Comparison of ENCODE assay signal across 8 cellular contexts in the genomic region with DNA sequence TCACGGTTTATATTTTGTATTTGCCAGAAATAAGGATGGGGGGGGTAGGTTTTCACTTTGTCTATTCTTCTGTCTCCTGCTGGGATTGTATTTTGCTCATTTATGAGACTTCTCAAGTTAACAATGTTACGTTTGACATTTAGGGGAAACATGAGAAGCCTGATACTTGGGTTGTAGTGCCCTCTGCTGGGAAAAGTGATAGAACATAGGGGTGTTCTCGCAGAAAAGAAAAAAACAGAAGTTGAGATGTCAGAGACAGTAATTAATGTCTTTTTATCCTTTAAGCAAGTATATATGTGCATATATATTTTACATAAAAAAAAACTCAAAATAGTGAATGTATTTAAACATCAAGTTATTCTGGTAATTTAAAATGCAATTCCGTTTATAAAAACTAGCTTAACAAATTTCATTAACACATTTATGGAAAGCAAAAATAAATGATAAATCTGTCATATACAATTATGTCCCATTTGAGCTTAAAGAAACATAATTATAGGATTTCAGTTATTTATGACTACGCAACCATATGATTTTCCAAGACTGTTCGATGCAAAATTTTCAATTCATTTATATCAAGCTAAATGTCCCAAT. TPM values are rescaled to one million over a fixed set of nuclear protein-coding genes. Genes with fewer than 3 reads are reported as not detected.
DNase-seq lines count a peak whose midpoint lies in the region; ATAC-seq, FAIRE-seq and TF ChIP-seq lines count a peak whose summit lies in the region.

No MANE protein-coding gene starts in this region.

- peak; percentile 34 to 56 (median 51) for TF ChIP-seq CTCF in keratinocyte (optimal IDR thresholded peaks at IDR 0.05 in 1 of 3, IDR thresholded peaks at IDR 0.05 in 1 of 3, conservative IDR thresholded peaks at IDR 0.05 in 1 of 3; ENCODE audit: extremely low read depth in 1 of 3, insufficient read depth in 2 of 3, low read length in 3 of 3)

- FAIRE-seq in GM19239 (lab: Jason Lieb, UNC) (peak; percentile 64), keratinocyte (lab: Jason Lieb, UNC) (peak; percentile 56)

- peak; percentile 62 for ATAC-seq in HG03558 (IDR thresholded peaks at IDR 0.05; ENCODE audit: extremely low read depth, unreplicated experiment)
- no peak for ATAC-seq in activated naive CD8-positive, alpha-beta T cell treated with anti-CD3 and anti-CD28 coated beads, Interleukin-2, amount 50 U/mL, for 24 hours

- H4K20me1 ChIP-seq in keratinocyte (ENCODE audit: control insufficient read depth, extremely low read depth, insufficient read depth, low read length) = no peaks in the 10 kb centered on the region

- no peak overlapping the region for H2AFZ ChIP-seq in keratinocyte (ENCODE audit: control insufficient read depth, low read length)

- H3K79me2 ChIP-seq in keratinocyte (ENCODE audit: control insufficient read depth, insufficient read depth, low read length) = no peaks in the 10 kb centered on the region

- no peaks in the 10 kb centered on the region for H3K9me3 ChIP-seq in keratinocyte (ENCODE audit: control insufficient read depth, low read depth, low read length)

- DNase-seq in DMS79 treated with DMSO at 0.1 percent for 48 hours (lab: John Stamatoyannopoulos, UW) = peak; percentile 45
- DNase-seq in GM19239 (ENCODE audit: insufficient read length, low spot score) = peak; percentile 18
- peak; percentile 23 for DNase-seq in NCI-H526 treated with DMSO at 0.1 percent for 48 hours (lab: John Stamatoyannopoulos, UW)
- DNase-seq in activated naive CD8-positive, alpha-beta T cell treated with anti-CD3 and anti-CD28 coated beads, Interleukin-2, amount 50 U/mL, for 24 hours = peak; percentile 44
- peak; percentile 19 for DNase-seq in keratinocyte (ENCODE audit: low read depth, low spot score)
- DNase-seq in stromal cell of bone marrow (ENCODE audit: low read depth) = peak; percentile 49
- no peak for DNase-seq in posterior vena cava (ENCODE audit: low spot score)

- H3K9me1 ChIP-seq in keratinocyte (ENCODE audit: control insufficient read depth, extremely low read depth, insufficient read depth, low read length) = no peaks in the 10 kb centered on the region

- H3K4me1 Mint-ChIP-seq in activated naive CD8-positive, alpha-beta T cell treated with anti-CD3 and anti-CD28 coated beads, Interleukin-2, amount 50 U/mL, for 24 hours = peaks cover 3% of the 10 kb centered on the region

- H3K27ac Mint-ChIP-seq in activated naive CD8-positive, alpha-beta T cell treated with anti-CD3 and anti-CD28 coated beads, Interleukin-2, amount 50 U/mL, for 24 hours = no peak overlapping the region

- H3K27me3 Mint-ChIP-seq in activated naive CD8-positive, alpha-beta T cell treated with anti-CD3 and anti-CD28 coated beads, Interleukin-2, amount 50 U/mL, for 24 hours = peaks cover 11% of the 10 kb centered on the region

- no peak overlapping the region for H3K4me3 ChIP-seq in keratinocyte (ENCODE audit: control insufficient read depth in 2 of 3, extremely low read depth in 1 of 3, insufficient read depth in 2 of 3, low read depth in 1 of 3, low read length in 3 of 3)

- H3K36me3 ChIP-seq in keratinocyte (ENCODE audit: control insufficient read depth in 2 of 2, extremely low read depth in 1 of 2, insufficient read depth in 2 of 2, low read length in 2 of 2) = no peaks in the 10 kb centered on the region

- H3K9ac ChIP-seq in keratinocyte (ENCODE audit: control insufficient read depth, extremely low read depth, insufficient read depth, low read length) = no peak overlapping the region

- peaks cover 4% of the 10 kb centered on the region for H3K4me1 ChIP-seq in keratinocyte (ENCODE audit: control insufficient read depth, extremely low read depth, insufficient read depth, low read length)

- intact Hi-C loops in posterior vena cava (cut with DNase I) = no loop called here

- no peak overlapping the region for H3K4me3 Mint-ChIP-seq in activated naive CD8-positive, alpha-beta T cell treated with anti-CD3 and anti-CD28 coated beads, Interleukin-2, amount 50 U/mL, for 24 hours

- H3K9me3 Mint-ChIP-seq in activated naive CD8-positive, alpha-beta T cell treated with anti-CD3 and anti-CD28 coated beads, Interleukin-2, amount 50 U/mL, for 24 hours = no peaks in the 10 kb centered on the region

- H3K36me3 Mint-ChIP-seq in activated naive CD8-positive, alpha-beta T cell treated with anti-CD3 and anti-CD28 coated beads, Interleukin-2, amount 50 U/mL, for 24 hours (ENCODE audit: low read depth) = no peaks in the 10 kb centered on the region

- no peak overlapping the region for H3K27ac ChIP-seq in keratinocyte (ENCODE audit: control insufficient read depth, insufficient read depth, low read length)

- no peak overlapping the region for H3K4me2 ChIP-seq in keratinocyte (ENCODE audit: control insufficient read depth, extremely low read depth, insufficient read depth, low read depth, low read length)

- dilution Hi-C loops in keratinocyte (cut with MboI; ENCODE audit: extremely low pct_ligation_motif_present, low sequenced_read_pairs) = no loop called here

- no peaks in the 10 kb centered on the region for H3K27me3 ChIP-seq in keratinocyte (ENCODE audit: control insufficient read depth, extremely low read depth, insufficient read depth, low read length)

RNA-seq across cellular contexts. Expression of a gene that starts 46.0 kb away (rescaled TPM):
- 0.56 to 3.1 TPM (median 1.2 TPM) in 3 replicates for polyA plus RNA-seq in keratinocyte
- 5.4 TPM for polyA plus RNA-seq in keratinocyte (2011; ENCODE audit: low read depth)
- 0.31 and 0.68 TPM in 2 replicates for polyA plus RNA-seq in keratinocyte (2011; cell fraction: cytosol; rRNA removed)
- 2.1 and 3.7 TPM in 2 replicates for polyA plus RNA-seq in keratinocyte (2011; cell fraction: nucleus; rRNA removed)
- 0.28 and 4.7 TPM in 2 replicates for polyA plus RNA-seq in keratinocyte (2012; ENCODE audit: low replicate concordance)
- polyA minus RNA-seq in keratinocyte = 0.56 to 3.3 TPM (median 1.4 TPM) in 3 replicates
- not detected for polyA minus RNA-seq in keratinocyte (2011; cell fraction: cytosol; rRNA and poly(A)+ RNA removed)
- 2.3 and 2.9 TPM in 2 replicates for polyA minus RNA-seq in keratinocyte (2011; cell fraction: nucleus; rRNA and poly(A)+ RNA removed)
- not detected for total RNA-seq in posterior vena cava
